Comparison of ENCODE assay signal across 21 cellular contexts in the genomic region with DNA sequence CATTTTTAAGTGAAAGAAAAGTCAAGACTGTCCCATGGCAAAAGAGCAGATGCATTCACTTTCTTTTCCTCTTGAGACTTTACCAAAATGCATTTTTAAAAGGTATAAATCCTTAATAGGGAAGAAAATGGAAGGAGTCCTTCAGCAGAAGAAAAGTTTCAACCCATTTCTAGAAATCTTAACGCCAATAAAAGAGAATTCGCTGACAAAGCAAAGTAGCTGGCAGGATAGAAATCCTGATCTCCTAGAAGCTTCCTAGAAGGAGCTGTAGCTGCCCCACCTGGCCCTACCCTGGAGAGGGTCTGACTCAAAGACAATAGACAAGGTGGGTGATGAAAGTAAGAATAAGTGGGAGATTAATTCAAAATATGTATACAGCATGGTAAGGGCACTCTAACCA.
DNase-seq lines count a peak whose midpoint lies in the region; ATAC-seq, FAIRE-seq and TF ChIP-seq lines count a peak whose summit lies in the region.
"Had no signal": no experiment of that assay in that cellular context is flagged by ENCODE, and none has a peak within 500 bp of the region (broad histone marks: within the 10 kb centered on the region; RNA-seq: fewer than 3 reads in every experiment).

No MANE protein-coding gene starts in this region.

- H3K27me3 ChIP-seq in GM23338 (ENCODE audit: insufficient read depth) (no peaks in the 10 kb centered on the region), K562 (ENCODE audit: control insufficient read depth in 2 of 2, insufficient read depth in 2 of 2, low read length in 2 of 2) (no peaks in the 10 kb centered on the region), ascending aorta (no peaks in the 10 kb centered on the region)
- H3K27me3 ChIP-seq: BLaER1 had no signal

- H3K36me3 ChIP-seq in GM23338 (ENCODE audit: insufficient read depth) (no peaks in the 10 kb centered on the region), K562 (ENCODE audit: control insufficient read depth, insufficient read depth, low read length) (no peaks in the 10 kb centered on the region), ascending aorta (no peaks in the 10 kb centered on the region)
- H3K36me3 ChIP-seq: BLaER1 had no signal

- H3K27ac ChIP-seq in GM23338 (ENCODE audit: low read depth) = no peak overlapping the region
- H3K27ac ChIP-seq in K562 (ENCODE audit: extremely low read depth, low read depth, low read length) = no peak overlapping the region
- H3K27ac ChIP-seq in ascending aorta = no peak overlapping the region
- H3K27ac ChIP-seq: BLaER1, C4-2B had no signal

- H3K9me2 ChIP-seq in GM23338 (ENCODE audit: insufficient read depth) = 0 out of 2 replicates have a peak, but pooled peaks cover 8% of the 10 kb centered on the region

- H3K27ac Mint-ChIP-seq in GM23338 (no peak overlapping the region), mesothelial cell of epicardium (peak overlapping the region; percentile 44)
- H3K27ac Mint-ChIP-seq: B cell; CD4-positive, CD25-positive, alpha-beta regulatory T cell; CD8-positive, alpha-beta memory T cell; H9 had no signal

- no peaks in the 10 kb centered on the region for H3K36me3 Mint-ChIP-seq in GM23338 (ENCODE audit: low read depth)
- no peaks in the 10 kb centered on the region for H3K36me3 Mint-ChIP-seq in mesothelial cell of epicardium
- H3K36me3 Mint-ChIP-seq: CD4-positive, CD25-positive, alpha-beta regulatory T cell had no signal

- TF ChIP-seq RAD21 in K562 (CRISPR knock-in tag; conservative IDR thresholded peaks at IDR 0.05 in 1 of 2, IDR thresholded peaks at IDR 0.05 in 1 of 2) = no peak

- FAIRE-seq in K562 (lab: Jason Lieb, UNC) = no peak
- FAIRE-seq: D721Med, GM12878, GM18507 had no signal

- H3K9me3 ChIP-seq in K562 (replicated peaks; ENCODE audit: control insufficient read depth, insufficient read depth, low read depth, low read length) = no peaks in the 10 kb centered on the region
- no peaks in the 10 kb centered on the region for H3K9me3 ChIP-seq in ascending aorta
- H3K9me3 ChIP-seq: BLaER1 had no signal

- H3K4me1 Mint-ChIP-seq in GM23338 = peaks cover under 1% of the 10 kb centered on the region; the same call in 1 of the 3 replicates
- H3K4me1 Mint-ChIP-seq in mesothelial cell of epicardium = peaks cover 46% of the 10 kb centered on the region
- H3K4me1 Mint-ChIP-seq: B cell; CD4-positive, CD25-positive, alpha-beta regulatory T cell had no signal

- no peaks in the 10 kb centered on the region for H3K79me2 ChIP-seq in GM23338 (replicated peaks; ENCODE audit: insufficient read depth)
- H3K79me2 ChIP-seq in K562 (ENCODE audit: control insufficient read depth, insufficient read depth, low read length) = no peaks in the 10 kb centered on the region

- H3K4me3 Mint-ChIP-seq in GM23338 (no peak overlapping the region), mesothelial cell of epicardium (no peak overlapping the region)
- H3K4me3 Mint-ChIP-seq: B cell; CD4-positive, CD25-positive, alpha-beta regulatory T cell; CD8-positive, alpha-beta memory T cell; H9 had no signal

- H2AFZ ChIP-seq in GM23338 (peak overlapping the region; percentile 52; the same call in 1 of the 2 replicates), K562 (ENCODE audit: low read depth, low read length) (no peak overlapping the region)

- ATAC-seq in GM23338 (no peak), K562 (no peak), GM18502 (IDR thresholded peaks at IDR 0.05; ENCODE audit: poor library complexity, unreplicated experiment) (no peak)
- ATAC-seq: GM12878, HCT116 had no signal

- H4K20me1 ChIP-seq in GM23338 (replicated peaks; ENCODE audit: insufficient read depth) = no peaks in the 10 kb centered on the region
- no peaks in the 10 kb centered on the region for H4K20me1 ChIP-seq in K562 (replicated peaks; ENCODE audit: control insufficient read depth, insufficient read depth, low read length)
- H4K20me1 ChIP-seq: BLaER1 had no signal

- no peaks in the 10 kb centered on the region for H3K9me3 Mint-ChIP-seq in GM23338
- H3K9me3 Mint-ChIP-seq in mesothelial cell of epicardium = no peaks in the 10 kb centered on the region
- H3K9me3 Mint-ChIP-seq: CD8-positive, alpha-beta memory T cell; H9 had no signal

- no TSS peak for BruUV-seq in K562 (replicated peaks; lab: Mats Ljungman, UMichigan)

- H3F3A ChIP-seq in GM23338 (replicated peaks; ENCODE audit: low read depth) = no peaks in the 10 kb centered on the region

- in situ Hi-C loops in K562 (cut with MboI) = no loop called here

- TF ChIP-seq CTCF in GM23338 (conservative IDR thresholded peaks at IDR 0.05; ENCODE audit: low read depth in 2 of 2) = no peak
- TF ChIP-seq CTCF in K562 (IDR thresholded peaks at IDR 0.05 in 2 of 3, conservative IDR thresholded peaks at IDR 0.05 in 1 of 3; ENCODE audit: insufficient read depth in 2 of 3, low read depth in 1 of 3, low read length in 3 of 3) = no peak
- TF ChIP-seq CTCF in mesothelial cell of epicardium (IDR thresholded peaks at IDR 0.05; ENCODE audit: unreplicated experiment) = no peak
- no peak for TF ChIP-seq CTCF in ascending aorta (IDR thresholded peaks at IDR 0.05)

- WGBS in K562 (ENCODE audit: insufficient coverage, low coverage, missing lambda C conversion rate) = 0% methylated on average over 2 of the region's 2 CpGs

- POLR2A ChIA-PET in K562 (lab: Yijun Ruan, JAX) = interaction anchor here (1.2 kb wide), 1 partner anchor 24 kb away, joined by 3 read pairs; no protein-coding TSS in a partner anchor

- H3K4me2 ChIP-seq in GM23338 = no peak overlapping the region
- H3K4me2 ChIP-seq in K562 (ENCODE audit: insufficient read depth, low read length) = no peak overlapping the region
- H3K4me2 ChIP-seq: BLaER1 had no signal

- DNase-seq in GM23338 (ENCODE audit: low spot score) = no peak
- DNase-seq in K562 (ENCODE audit: extremely low read depth in 1 of 4, low spot score in 3 of 4) = no peak
- DNase-seq in mesothelial cell of epicardium (ENCODE audit: low spot score in 2 of 2, unreplicated experiment in 2 of 2) = no peak
- DNase-seq in ascending aorta (ENCODE audit: low spot score in 2 of 2) = no peak
- DNase-seq in NCI-H748 (lab: John Stamatoyannopoulos, UW; ENCODE audit: unreplicated experiment) = no peak
- DNase-seq: CD4-positive, CD25-positive, alpha-beta regulatory T cell; CD8-positive, alpha-beta memory T cell; DMS 273 treated with DMSO at 0.1 percent for 48 hours; DMS79; EL; GDM1; GOT3; H9 had no signal

- CTCF ChIA-PET in K562 (lab: Yijun Ruan, JAX; ENCODE audit: low intra/inter-chr PET ratio) = no interaction called here

- H3K9me1 ChIP-seq in K562 (ENCODE audit: control insufficient read depth, insufficient read depth, low read length) = no peaks in the 10 kb centered on the region

- no peaks in the 10 kb centered on the region for H3K4me1 ChIP-seq in GM23338 (ENCODE audit: insufficient read depth)
- peaks cover 0 to 11% of the 10 kb centered on the region in 2 experiments; a peak in 3 of 5 replicates for H3K4me1 ChIP-seq in K562 (replicated peaks in 1 of 2; ENCODE audit: control insufficient read depth in 2 of 2, insufficient read depth in 2 of 2, low read length in 2 of 2)
- peaks cover 6 to 21% of the 10 kb centered on the region in 2 donors for H3K4me1 ChIP-seq in ascending aorta

- no peak for TF ChIP-seq POLR2A in K562 (conservative IDR thresholded peaks at IDR 0.05)

- TF ChIP-seq EP300 in K562 (IDR thresholded peaks at IDR 0.05; ENCODE audit: low read length) = no peak

- no peak overlapping the region for H3K9ac ChIP-seq in K562 (ENCODE audit: insufficient read depth in 1 of 2, low read depth in 2 of 2, low read length in 2 of 2)
- H3K9ac ChIP-seq: BLaER1 had no signal

- H3K4me3 ChIP-seq in GM23338 (no peak overlapping the region), K562 (no peak overlapping the region), ascending aorta (no peak overlapping the region)
- H3K4me3 ChIP-seq: BLaER1, GM12878 had no signal

- H3K27me3 Mint-ChIP-seq in GM23338 (ENCODE audit: insufficient read depth, low read depth, poor library complexity) (peaks cover 4% of the 10 kb centered on the region), mesothelial cell of epicardium (ENCODE audit: low read depth) (no peaks in the 10 kb centered on the region)

- intact Hi-C loops in K562 (cut with micrococcal nuclease) = no loop called here
- intact Hi-C loops in ascending aorta (cut with DNase I) = no loop called here

TF ChIP-seq in GM23338, 12 proteins besides CTCF, POLR2A, EP300 and RAD21 (continues in another document):
- TF ChIP-seq JUNB (IDR thresholded peaks at IDR 0.05; ENCODE audit: unreplicated experiment) (no peak), CREB1 (CRISPR knock-in tag; IDR thresholded peaks at IDR 0.05; ENCODE audit: low read depth) (no peak)

TF ChIP-seq in K562, 482 proteins besides CTCF, POLR2A, EP300 and RAD21 (continues in another document):
- TF ChIP-seq MAFF (IDR thresholded peaks at IDR 0.05; ENCODE audit: low read length) (peak; percentile 29; the same call in 1 of the 2 replicates), ZNF316 (IDR thresholded peaks at IDR 0.05) (peak; percentile 62), U2AF2 (optimal IDR thresholded peaks at IDR 0.05; ENCODE audit: low read depth, low read length) (no peak), MAFK (IDR thresholded peaks at IDR 0.05; ENCODE audit: low read length) (peak; percentile 38; the same call in 1 of the 2 replicates), MAFG (tag; conservative IDR thresholded peaks at IDR 0.05) (peak; percentile 32; the same call in 1 of the 2 replicates), DACH1 (IDR thresholded peaks at IDR 0.05; ENCODE audit: partially characterized antibody) (no peak)
- TF ChIP-seq, protein P1, sequence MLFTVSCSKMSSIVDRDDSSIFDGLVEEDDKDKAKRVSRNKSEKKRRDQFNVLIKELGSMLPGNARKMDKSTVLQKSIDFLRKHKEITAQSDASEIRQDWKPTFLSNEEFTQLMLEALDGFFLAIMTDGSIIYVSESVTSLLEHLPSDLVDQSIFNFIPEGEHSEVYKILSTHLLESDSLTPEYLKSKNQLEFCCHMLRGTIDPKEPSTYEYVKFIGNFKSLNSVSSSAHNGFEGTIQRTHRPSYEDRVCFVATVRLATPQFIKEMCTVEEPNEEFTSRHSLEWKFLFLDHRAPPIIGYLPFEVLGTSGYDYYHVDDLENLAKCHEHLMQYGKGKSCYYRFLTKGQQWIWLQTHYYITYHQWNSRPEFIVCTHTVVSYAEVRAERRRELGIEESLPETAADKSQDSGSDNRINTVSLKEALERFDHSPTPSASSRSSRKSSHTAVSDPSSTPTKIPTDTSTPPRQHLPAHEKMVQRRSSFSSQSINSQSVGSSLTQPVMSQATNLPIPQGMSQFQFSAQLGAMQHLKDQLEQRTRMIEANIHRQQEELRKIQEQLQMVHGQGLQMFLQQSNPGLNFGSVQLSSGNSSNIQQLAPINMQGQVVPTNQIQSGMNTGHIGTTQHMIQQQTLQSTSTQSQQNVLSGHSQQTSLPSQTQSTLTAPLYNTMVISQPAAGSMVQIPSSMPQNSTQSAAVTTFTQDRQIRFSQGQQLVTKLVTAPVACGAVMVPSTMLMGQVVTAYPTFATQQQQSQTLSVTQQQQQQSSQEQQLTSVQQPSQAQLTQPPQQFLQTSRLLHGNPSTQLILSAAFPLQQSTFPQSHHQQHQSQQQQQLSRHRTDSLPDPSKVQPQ (CRISPR knock-in tag; IDR thresholded peaks at IDR 0.05; ENCODE audit: borderline replicate concordance) = no peak
